17 cellular contexts compared by ENCODE assay signal in the genomic region with DNA sequence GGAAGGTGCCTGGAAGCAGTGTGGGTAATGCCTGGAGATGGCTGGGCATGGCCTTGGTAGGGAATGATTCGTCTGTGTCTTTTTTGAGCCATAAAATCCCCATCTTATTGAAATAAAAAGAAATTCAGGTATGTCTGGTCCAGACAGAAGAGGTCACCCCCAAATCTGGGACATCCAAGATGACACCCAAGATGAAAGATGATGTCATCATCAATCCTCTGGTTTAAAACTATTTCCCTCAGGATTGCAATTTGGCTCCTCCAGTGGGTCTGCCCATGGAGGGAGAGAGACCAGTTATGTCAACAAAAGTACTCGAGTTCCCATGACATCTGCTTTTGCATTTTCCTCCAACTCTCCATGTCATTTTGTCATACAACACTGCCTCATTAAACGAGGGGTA. TPM values are rescaled to one million over a fixed set of nuclear protein-coding genes. Genes with fewer than 3 reads are reported as not detected.
DNase-seq lines count a peak whose midpoint lies in the region; ATAC-seq and TF ChIP-seq lines count a peak whose summit lies in the region.
"Had no signal": no experiment of that assay in that cellular context is flagged by ENCODE, and none has a peak within 500 bp of the region (broad histone marks: within the 10 kb centered on the region; RNA-seq: fewer than 3 reads in every experiment).

No MANE protein-coding gene starts in this region.

- ATAC-seq in natural killer cell (no peak), HG02938 (IDR thresholded peaks at IDR 0.05; ENCODE audit: unreplicated experiment) (no peak)
- no peak for ATAC-seq in natural killer cell treated with Interleukin-12 subunit alpha and Interleukin-12 subunit beta and Interleukin-15 and Interleukin-18, amount 100 ng/mL, for 72 hours
- no peak for ATAC-seq in central memory CD8-positive, alpha-beta T cell (replicated peaks; ENCODE audit: extremely low read depth, poor library complexity, severe bottlenecking)
- ATAC-seq: GM23338 had no signal

- H3K9me2 ChIP-seq in MM.1S (replicated peaks; ENCODE audit: insufficient read depth, low read length) = no peaks in the 10 kb centered on the region

- peaks cover 22% of the 10 kb centered on the region for H3F3A ChIP-seq in MM.1S (ENCODE audit: insufficient read depth, low read length)

- H3K9me3 Mint-ChIP-seq in natural killer cell = peaks cover 0 to 4% of the 10 kb centered on the region in 2 donors
- H3K9me3 Mint-ChIP-seq in natural killer cell treated with Interleukin-12 subunit alpha and Interleukin-12 subunit beta and Interleukin-15 and Interleukin-18, amount 100 ng/mL, for 72 hours = no peaks in the 10 kb centered on the region
- peaks cover 5% of the 10 kb centered on the region for H3K9me3 Mint-ChIP-seq in central memory CD8-positive, alpha-beta T cell
- H3K9me3 Mint-ChIP-seq: GM23338 had no signal

- peak overlapping the region; percentile 3 for H3K4me3 Mint-ChIP-seq in natural killer cell
- H3K4me3 Mint-ChIP-seq in natural killer cell treated with Interleukin-12 subunit alpha and Interleukin-12 subunit beta and Interleukin-15 and Interleukin-18, amount 100 ng/mL, for 72 hours = no peak overlapping the region
- H3K4me3 Mint-ChIP-seq in central memory CD8-positive, alpha-beta T cell = peak overlapping the region; percentile 7
- H3K4me3 Mint-ChIP-seq: GM23338 had no signal

- intact Hi-C loops in natural killer cell (cut with micrococcal nuclease) = loop anchor here (1.0 kb wide), 1 partner anchor 12 kb away; no protein-coding TSS in a partner anchor

- no peaks in the 10 kb centered on the region for H4K20me1 ChIP-seq in MM.1S (ENCODE audit: insufficient read depth, low read length)

- no peak overlapping the region for H3K9ac ChIP-seq in MM.1S (ENCODE audit: low read length)

- peaks cover 32 to 60% of the 10 kb centered on the region in 2 donors for H3K4me1 Mint-ChIP-seq in natural killer cell
- peaks cover 27 to 52% of the 10 kb centered on the region in 2 donors for H3K4me1 Mint-ChIP-seq in natural killer cell treated with Interleukin-12 subunit alpha and Interleukin-12 subunit beta and Interleukin-15 and Interleukin-18, amount 100 ng/mL, for 72 hours (ENCODE audit: low read depth in 2 of 2)
- peaks cover 31% of the 10 kb centered on the region for H3K4me1 Mint-ChIP-seq in central memory CD8-positive, alpha-beta T cell

- H3K4me2 ChIP-seq in MM.1S (ENCODE audit: low read depth, low read length) = peak overlapping the region; percentile 32; the same call in 1 of the 2 replicates
- H3K4me2 ChIP-seq: GM23338 had no signal

- no peaks in the 10 kb centered on the region for H3K27me3 ChIP-seq in MM.1S (replicated peaks; ENCODE audit: insufficient read depth, low read length)
- H3K27me3 ChIP-seq: SJCRH30 had no signal

- H3K27ac Mint-ChIP-seq in natural killer cell = peak overlapping the region in 1 of 2 donors; percentile 72
- H3K27ac Mint-ChIP-seq in natural killer cell treated with Interleukin-12 subunit alpha and Interleukin-12 subunit beta and Interleukin-15 and Interleukin-18, amount 100 ng/mL, for 72 hours = no peak overlapping the region
- H3K27ac Mint-ChIP-seq in central memory CD8-positive, alpha-beta T cell (ENCODE audit: low read depth) = peak overlapping the region; percentile 58
- H3K27ac Mint-ChIP-seq: GM23338 had no signal

- DNase-seq in natural killer cell = no peak
- DNase-seq in natural killer cell treated with Interleukin-12 subunit alpha and Interleukin-12 subunit beta and Interleukin-15 and Interleukin-18, amount 100 ng/mL, for 72 hours (ENCODE audit: low spot score) = no peak
- no peak for DNase-seq in MM.1S
- DNase-seq in central memory CD8-positive, alpha-beta T cell (ENCODE audit: low spot score in 2 of 2) = no peak
- no peak for DNase-seq in NCI-H1694 treated with DMSO at 0.1 percent for 48 hours (lab: John Stamatoyannopoulos, UW)
- no peak for DNase-seq in hypothalamus (lab: John Stamatoyannopoulos, UW)
- DNase-seq in NCI-H2081 (lab: John Stamatoyannopoulos, UW) = no peak
- DNase-seq: DMS79 treated with DMSO at 0.1 percent for 48 hours, HCEC 1CT, NCI-H1417 treated with DMSO at 0.1 percent for 48 hours, NCI-H1930, NCI-H345, NCI-H524 treated with DMSO at 0.1 percent for 48 hours, SJCRH30 had no signal

- peaks cover 7 to 52% of the 10 kb centered on the region in 2 donors for H3K27me3 Mint-ChIP-seq in natural killer cell (ENCODE audit: low read depth in 2 of 2)
- H3K27me3 Mint-ChIP-seq in natural killer cell treated with Interleukin-12 subunit alpha and Interleukin-12 subunit beta and Interleukin-15 and Interleukin-18, amount 100 ng/mL, for 72 hours = peaks cover 25 to 38% of the 10 kb centered on the region in 2 donors
- H3K27me3 Mint-ChIP-seq in central memory CD8-positive, alpha-beta T cell = peaks cover 19% of the 10 kb centered on the region

- H3K79me2 ChIP-seq in MM.1S (ENCODE audit: low read length) = no peaks in the 10 kb centered on the region

- no peaks in the 10 kb centered on the region for H3K36me3 ChIP-seq in MM.1S (replicated peaks; ENCODE audit: insufficient read depth, low read length)
- H3K36me3 ChIP-seq: SJCRH30 had no signal

- no peak overlapping the region for H3K4me3 ChIP-seq in MM.1S (ENCODE audit: low read length)
- H3K4me3 ChIP-seq: GM23338, SJCRH30 had no signal

- peak overlapping the region; percentile 51; the same call in 1 of the 2 replicates for H3K27ac ChIP-seq in MM.1S (ENCODE audit: low read length)
- H3K27ac ChIP-seq: SJCRH30 had no signal

- H3K4me1 ChIP-seq in MM.1S (ENCODE audit: low read length) = peaks cover 41% of the 10 kb centered on the region
- H3K4me1 ChIP-seq: SJCRH30 had no signal

- H2AFZ ChIP-seq in MM.1S (ENCODE audit: low read length) = no peak overlapping the region
- H2AFZ ChIP-seq: GM23338 had no signal

- H3K36me3 Mint-ChIP-seq in natural killer cell = no peaks in the 10 kb centered on the region
- H3K36me3 Mint-ChIP-seq in natural killer cell treated with Interleukin-12 subunit alpha and Interleukin-12 subunit beta and Interleukin-15 and Interleukin-18, amount 100 ng/mL, for 72 hours = peaks cover 7% of the 10 kb centered on the region
- H3K36me3 Mint-ChIP-seq in central memory CD8-positive, alpha-beta T cell (ENCODE audit: insufficient read depth) = peaks cover 7% of the 10 kb centered on the region

- no peaks in the 10 kb centered on the region for H3K9me3 ChIP-seq in MM.1S (replicated peaks; ENCODE audit: insufficient read depth, low read length)

- TF ChIP-seq CTCF in natural killer cell (IDR thresholded peaks at IDR 0.05) (no peak), MM.1S (IDR thresholded peaks at IDR 0.05; ENCODE audit: low read length) (no peak)

RNA-seq across cellular contexts. Expression of a gene that starts 16.7 kb away (rescaled TPM):
- total RNA-seq in natural killer cell = under 1 TPM in 1 of 3 donors, not detected in 2; 0.27 TPM
- total RNA-seq in natural killer cell treated with Interleukin-12 subunit alpha and Interleukin-12 subunit beta and Interleukin-15 and Interleukin-18, amount 100 ng/mL, for 72 hours = not detected
- total RNA-seq: G401, GM23338, SJCRH30 had no signal

RNA-seq across cellular contexts. Expression of a gene that starts 27.7 kb away (rescaled TPM):
- 10 to 100 TPM; 16.4 to 19.8 (median 17.2) TPM for total RNA-seq in natural killer cell
- 1 to 10 TPM; 6.7 to 7.1 TPM for total RNA-seq in natural killer cell treated with Interleukin-12 subunit alpha and Interleukin-12 subunit beta and Interleukin-15 and Interleukin-18, amount 100 ng/mL, for 72 hours
